16 cellular contexts compared by ENCODE assay signal in the genomic region with DNA sequence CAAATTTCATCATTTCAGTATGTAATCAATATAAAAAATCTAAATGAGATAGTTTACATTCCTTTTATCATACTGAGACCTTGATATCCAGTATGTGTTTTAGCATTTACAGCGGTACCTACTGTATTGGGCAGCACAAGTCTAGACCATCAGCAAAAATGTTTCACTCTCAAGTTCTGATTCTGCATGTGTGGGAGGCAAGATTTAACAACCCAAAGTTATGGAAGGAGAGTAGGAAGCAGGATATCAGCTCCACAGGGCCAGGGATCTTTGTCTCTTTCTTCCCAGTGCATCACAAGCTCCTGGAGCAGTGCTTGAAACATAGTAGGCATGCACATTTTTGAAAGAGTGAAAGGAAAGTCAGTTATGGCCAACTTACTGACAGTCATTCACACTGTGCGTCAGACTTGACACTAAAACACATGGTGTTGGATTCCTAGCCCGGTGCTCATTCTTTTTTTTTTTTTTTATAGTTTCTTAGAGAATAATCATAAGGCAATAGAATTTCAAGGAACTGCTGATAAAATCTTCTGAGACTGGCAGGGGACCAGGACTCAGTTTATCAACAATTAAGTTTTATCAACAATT. TPM values are rescaled to one million over a fixed set of nuclear protein-coding genes. Genes with fewer than 3 reads are reported as not detected.
DNase-seq lines count a peak whose midpoint lies in the region; ATAC-seq, FAIRE-seq and TF ChIP-seq lines count a peak whose summit lies in the region.
"Had no signal": no experiment of that assay in that cellular context is flagged by ENCODE, and none has a peak within 500 bp of the region (broad histone marks: within the 10 kb centered on the region; RNA-seq: fewer than 3 reads in every experiment).

No MANE protein-coding gene starts in this region.

- H3K18ac ChIP-seq in mesenchymal stem cell (ENCODE audit: low read depth in 1 of 2, low read length in 2 of 2): no peak overlapping the region

- WGBS in mesenchymal stem cell: 100% methylated on average over 2 of the region's 3 CpGs

- peaks cover 74 to 98% of the 10 kb centered on the region in 2 donors for H3K4me1 Mint-ChIP-seq in stimulated activated naive B cell treated with anti-CD40 and anti-IgM and Interleukin-4, amounts not matched to agents 10 μg/mL and 1 μg/mL and 100 μg/mL, for 72 hours

- no peak overlapping the region for H3K4me3 Mint-ChIP-seq in stimulated activated naive B cell treated with anti-CD40 and anti-IgM and Interleukin-4, amounts not matched to agents 10 μg/mL and 1 μg/mL and 100 μg/mL, for 72 hours

- no peak overlapping the region for H2BK120ac ChIP-seq in mesenchymal stem cell (ENCODE audit: low read depth, low read length)

- no peak overlapping the region for H2BK15ac ChIP-seq in mesenchymal stem cell (ENCODE audit: low read depth, poor library complexity, severe bottlenecking)

- H3K27me3 ChIP-seq in Loucy (ENCODE audit: insufficient read depth, low read length, poor library complexity, severe bottlenecking) (no peaks in the 10 kb centered on the region), mesenchymal stem cell (ENCODE audit: control insufficient read depth in 1 of 2, insufficient read depth in 1 of 2, low read length in 2 of 2) (peaks cover 15 to 16% of the 10 kb centered on the region in 2 experiments)

- H3K79me2 ChIP-seq in Loucy (ENCODE audit: insufficient read depth, low read length): peaks cover 98% of the 10 kb centered on the region

- H3K23ac ChIP-seq in mesenchymal stem cell (ENCODE audit: low read length in 2 of 2): no peak overlapping the region

- no peaks in the 10 kb centered on the region for H3K27me3 Mint-ChIP-seq in stimulated activated naive B cell treated with anti-CD40 and anti-IgM and Interleukin-4, amounts not matched to agents 10 μg/mL and 1 μg/mL and 100 μg/mL, for 72 hours
- H3K27me3 Mint-ChIP-seq: progenitor cell of endocrine pancreas had no signal

- FAIRE-seq in frontal cortex (lab: Jason Lieb, UNC): no peak
- FAIRE-seq: colon, RCC 7860 had no signal

- no peak overlapping the region for H2BK5ac ChIP-seq in mesenchymal stem cell (ENCODE audit: low read depth, low read length, poor library complexity, severe bottlenecking)

- H3K27ac ChIP-seq in mesenchymal stem cell (ENCODE audit: low read length, poor library complexity, severe bottlenecking): no peak overlapping the region

- H4K20me1 ChIP-seq in Loucy (ENCODE audit: insufficient read depth, low read length, poor library complexity, severe bottlenecking): peaks cover 62% of the 10 kb centered on the region

- H3K4me1 ChIP-seq in Loucy (ENCODE audit: insufficient read depth, low read length, poor library complexity, severe bottlenecking) (peaks cover 90% of the 10 kb centered on the region), mesenchymal stem cell (ENCODE audit: control insufficient read depth, insufficient read depth, low read depth, low read length) (peaks cover 3% of the 10 kb centered on the region)

- ATAC-seq in stimulated activated naive B cell treated with anti-CD40 and anti-IgM and Interleukin-4, amounts not matched to agents 10 μg/mL and 1 μg/mL and 100 μg/mL, for 72 hours (replicated peaks): no peak

- H3K36me3 Mint-ChIP-seq in stimulated activated naive B cell treated with anti-CD40 and anti-IgM and Interleukin-4, amounts not matched to agents 10 μg/mL and 1 μg/mL and 100 μg/mL, for 72 hours: peaks cover 39 to 68% of the 10 kb centered on the region in 2 donors

- H3K9me3 ChIP-seq in Loucy (ENCODE audit: insufficient read depth, low read depth, low read length) (no peaks in the 10 kb centered on the region), mesenchymal stem cell (ENCODE audit: control insufficient read depth, low read length) (no peaks in the 10 kb centered on the region)

- H3K4ac ChIP-seq in mesenchymal stem cell (ENCODE audit: low read depth in 1 of 2, low read length in 2 of 2): no peak overlapping the region

- peak overlapping the region in 1 of 2 experiments; percentile 91 for H2BK12ac ChIP-seq in mesenchymal stem cell (ENCODE audit: low read length in 2 of 2)

- no peak overlapping the region for H4K91ac ChIP-seq in mesenchymal stem cell (ENCODE audit: low read length)

- H3K36me3 ChIP-seq in Loucy (ENCODE audit: insufficient read depth, low read length) (no peaks in the 10 kb centered on the region), mesenchymal stem cell (ENCODE audit: control insufficient read depth in 1 of 2, insufficient read depth in 2 of 2, low read depth in 1 of 2, low read length in 2 of 2) (no peaks in the 10 kb centered on the region)

- H3K9me3 Mint-ChIP-seq in stimulated activated naive B cell treated with anti-CD40 and anti-IgM and Interleukin-4, amounts not matched to agents 10 μg/mL and 1 μg/mL and 100 μg/mL, for 72 hours: no peaks in the 10 kb centered on the region

- no peak for TF ChIP-seq CTCF in Loucy (conservative IDR thresholded peaks at IDR 0.05; ENCODE audit: low read length)

- H4K8ac ChIP-seq in mesenchymal stem cell (ENCODE audit: low read length): no peak overlapping the region

- no peak overlapping the region for H2AFZ ChIP-seq in Loucy (ENCODE audit: low read length)
- no peak overlapping the region for H2AFZ ChIP-seq in mesenchymal stem cell (ENCODE audit: low read depth, low read length)

- H3K14ac ChIP-seq in mesenchymal stem cell (ENCODE audit: low read length in 2 of 2): no peak overlapping the region

- H3K4me3 ChIP-seq in Loucy (ENCODE audit: low read length, poor library complexity, severe bottlenecking) (peak overlapping the region; percentile 97), mesenchymal stem cell (ENCODE audit: insufficient read depth in 1 of 2, low read depth in 1 of 2, low read length in 2 of 2) (no peak overlapping the region)

- H2AK5ac ChIP-seq in mesenchymal stem cell (ENCODE audit: low read length, severe bottlenecking): no peak overlapping the region

- peaks cover 4% of the 10 kb centered on the region; the same call in 1 of the 2 replicates for H3F3A ChIP-seq in Loucy (ENCODE audit: low read depth)

- H3K9ac ChIP-seq in Loucy (ENCODE audit: low read depth, low read length, poor library complexity, severe bottlenecking): peak overlapping the region; percentile 70
- no peak overlapping the region for H3K9ac ChIP-seq in mesenchymal stem cell (ENCODE audit: low read length)

- peak; percentile 23 for DNase-seq in amniotic epithelial cell (ENCODE audit: low read depth)
- peak; percentile 16 for DNase-seq in mesenchymal stem cell
- no peak for DNase-seq in stimulated activated naive B cell treated with anti-CD40 and anti-IgM and Interleukin-4, amounts not matched to agents 10 μg/mL and 1 μg/mL and 100 μg/mL, for 72 hours
- no peak for DNase-seq in frontal cortex (ENCODE audit: low spot score in 2 of 2)
- DNase-seq in DMS79 treated with DMSO at 0.1 percent for 48 hours (lab: John Stamatoyannopoulos, UW): no peak
- DNase-seq in DMS53 treated with DMSO at 0.1 percent for 48 hours (lab: John Stamatoyannopoulos, UW; ENCODE audit: unreplicated experiment): no peak
- DNase-seq: activated effector memory CD4-positive, alpha-beta T cell treated with Interleukin-2 at 50 U/mL for 16 hours; aorta; left cardiac atrium; NCI-H2029; NCI-H524 treated with DMSO at 0.1 percent for 48 hours; stimulated activated CD4-positive, alpha-beta T cell treated with anti-CD3 and anti-CD28 coated beads, Interleukin-15, amount 100 ng/mL, for 24 hours had no signal

- peak overlapping the region; percentile 96 for H3K4me2 ChIP-seq in Loucy (ENCODE audit: low read depth, low read length, poor library complexity, severe bottlenecking)
- no peak overlapping the region for H3K4me2 ChIP-seq in mesenchymal stem cell (ENCODE audit: low read length, poor library complexity, severe bottlenecking)

- peak overlapping the region; percentile 92 for H3K27ac Mint-ChIP-seq in stimulated activated naive B cell treated with anti-CD40 and anti-IgM and Interleukin-4, amounts not matched to agents 10 μg/mL and 1 μg/mL and 100 μg/mL, for 72 hours
- H3K27ac Mint-ChIP-seq: progenitor cell of endocrine pancreas had no signal

- no peaks in the 10 kb centered on the region for H3K9me2 ChIP-seq in Loucy (replicated peaks; ENCODE audit: low read depth, low read length)

- H3K79me1 ChIP-seq in mesenchymal stem cell (replicated peaks; ENCODE audit: low read length, poor library complexity, severe bottlenecking): no peaks in the 10 kb centered on the region

RNA-seq across cellular contexts. Expression of a gene that starts 6.1 kb away (rescaled TPM):
- 1.3 TPM for polyA plus RNA-seq in mesenchymal stem cell (2013, experiment 1 of 2)
- 1.3 TPM for polyA plus RNA-seq in mesenchymal stem cell (2013, experiment 2 of 2)
- total RNA-seq in frontal cortex: 4.9 TPM

Comparison
In these comparisons a context has a peak if more than half of its experiments do, and no peak if none do; other contexts are left out.
1. DNase-seq: peak in amniotic epithelial cell (single experiment) and mesenchymal stem cell (single experiment); none in stimulated activated naive B cell treated with anti-CD40 and anti-IgM and Interleukin-4, amounts not matched to agents 10 μg/mL and 1 μg/mL and 100 μg/mL, for 72 hours (single experiment), frontal cortex (0 of 2), DMS79 treated with DMSO at 0.1 percent for 48 hours (single experiment) and DMS53 treated with DMSO at 0.1 percent for 48 hours (single experiment).